ENCODE assay signal across 1 cellular context in genomic region chr16:30429678-30430427, GRCh38.
TF ChIP-seq lines count a peak whose summit lies in the region.

Gene DCTPP1 (minus strand): TSS chr16:30430030. CDS start chr16:30429980, 50 bp downstream.

TF ChIP-seq in HepG2, 621 proteins besides CTCF, POLR2A, EP300 and RAD21 (continued from another document and continues in another):
- TF ChIP-seq LRRFIP1 (CRISPR knock-in tag; conservative IDR thresholded peaks at IDR 0.05) (no peak), ARID4A (CRISPR knock-in tag; IDR thresholded peaks at IDR 0.05; ENCODE audit: borderline replicate concordance) (peak; percentile 88), ELF1 (CRISPR knock-in tag; IDR thresholded peaks at IDR 0.05) (peak; percentile 86), SPEN (CRISPR knock-in tag; IDR thresholded peaks at IDR 0.05; ENCODE audit: low read depth) (peak; percentile 80), POGK (CRISPR knock-in tag; conservative IDR thresholded peaks at IDR 0.05) (peak; percentile 42; the same call in 1 of the 2 replicates), CBFB (CRISPR knock-in tag; IDR thresholded peaks at IDR 0.05) (no peak; the same call in 1 of the 2 replicates), MYC (CRISPR knock-in tag; IDR thresholded peaks at IDR 0.05; ENCODE audit: borderline replicate concordance) (peak; percentile 87), JARID2 (CRISPR knock-in tag; IDR thresholded peaks at IDR 0.05; ENCODE audit: insufficient replicate concordance) (peak; percentile 64), MEF2D (CRISPR knock-in tag; IDR thresholded peaks at IDR 0.05) (peak; percentile 92), MAZ (IDR thresholded peaks at IDR 0.05; ENCODE audit: borderline replicate concordance, low read depth, low read length) (peak; percentile 78; the same call in 1 of the 2 replicates), MAZ (CRISPR knock-in tag; IDR thresholded peaks at IDR 0.05; ENCODE audit: low read depth) (peak; percentile 98), ZSCAN20 (CRISPR knock-in tag; IDR thresholded peaks at IDR 0.05; ENCODE audit: borderline replicate concordance) (peak; percentile 69; the same call in 1 of the 2 replicates), ZNF687 (CRISPR knock-in tag; IDR thresholded peaks at IDR 0.05) (peak; percentile 96), FOXC1 (CRISPR knock-in tag; IDR thresholded peaks at IDR 0.05; ENCODE audit: borderline replicate concordance) (no peak), IKZF1 (IDR thresholded peaks at IDR 0.05) (no peak), SRF (IDR thresholded peaks at IDR 0.05; ENCODE audit: low read depth, low read length) (no peak), NFIB (CRISPR knock-in tag; IDR thresholded peaks at IDR 0.05; ENCODE audit: borderline replicate concordance) (no peak; the same call in 1 of the 2 replicates), ZBTB2 (CRISPR knock-in tag; IDR thresholded peaks at IDR 0.05; ENCODE audit: low read depth) (peak; percentile 81), MBD4 (IDR thresholded peaks at IDR 0.05; ENCODE audit: borderline replicate concordance, low read length) (no peak), NFYC (CRISPR knock-in tag; IDR thresholded peaks at IDR 0.05) (peak; percentile 93), POGZ (CRISPR knock-in tag; IDR thresholded peaks at IDR 0.05) (peak; percentile 73), POLR2AphosphoS2 (IDR thresholded peaks at IDR 0.05; ENCODE audit: low read depth, low read length) (no peak), SOX6 (IDR thresholded peaks at IDR 0.05) (no peak), SOX6 (CRISPR knock-in tag; IDR thresholded peaks at IDR 0.05) (peak; percentile 72), PAWR (CRISPR knock-in tag; IDR thresholded peaks at IDR 0.05; ENCODE audit: borderline replicate concordance) (peak; percentile 89; the same call in 1 of the 2 replicates), TBL1XR1 (IDR thresholded peaks at IDR 0.05; ENCODE audit: borderline replicate concordance, low read length, partially characterized antibody) (no peak), TCF7 (IDR thresholded peaks at IDR 0.05; ENCODE audit: low read depth) (no peak), TBX2 (CRISPR knock-in tag; IDR thresholded peaks at IDR 0.05; ENCODE audit: borderline replicate concordance) (peak; percentile 88; the same call in 1 of the 2 replicates), SNAPC4 (CRISPR knock-in tag; IDR thresholded peaks at IDR 0.05) (peak; percentile 64; the same call in 1 of the 2 replicates), TRIM22 (IDR thresholded peaks at IDR 0.05) (no peak), PCBP2 (optimal IDR thresholded peaks at IDR 0.05; ENCODE audit: low read depth, low read length, poor library complexity, severe bottlenecking) (no peak), RAD51 (IDR thresholded peaks at IDR 0.05; ENCODE audit: borderline replicate concordance) (no peak), ZNF740 (CRISPR knock-in tag; IDR thresholded peaks at IDR 0.05) (peak; percentile 70; the same call in 1 of the 2 replicates), NKX3-1 (CRISPR knock-in tag; IDR thresholded peaks at IDR 0.05) (no peak; the same call in none of the 2 replicates)
